15 cellular contexts compared by ENCODE assay signal in the genomic region with DNA sequence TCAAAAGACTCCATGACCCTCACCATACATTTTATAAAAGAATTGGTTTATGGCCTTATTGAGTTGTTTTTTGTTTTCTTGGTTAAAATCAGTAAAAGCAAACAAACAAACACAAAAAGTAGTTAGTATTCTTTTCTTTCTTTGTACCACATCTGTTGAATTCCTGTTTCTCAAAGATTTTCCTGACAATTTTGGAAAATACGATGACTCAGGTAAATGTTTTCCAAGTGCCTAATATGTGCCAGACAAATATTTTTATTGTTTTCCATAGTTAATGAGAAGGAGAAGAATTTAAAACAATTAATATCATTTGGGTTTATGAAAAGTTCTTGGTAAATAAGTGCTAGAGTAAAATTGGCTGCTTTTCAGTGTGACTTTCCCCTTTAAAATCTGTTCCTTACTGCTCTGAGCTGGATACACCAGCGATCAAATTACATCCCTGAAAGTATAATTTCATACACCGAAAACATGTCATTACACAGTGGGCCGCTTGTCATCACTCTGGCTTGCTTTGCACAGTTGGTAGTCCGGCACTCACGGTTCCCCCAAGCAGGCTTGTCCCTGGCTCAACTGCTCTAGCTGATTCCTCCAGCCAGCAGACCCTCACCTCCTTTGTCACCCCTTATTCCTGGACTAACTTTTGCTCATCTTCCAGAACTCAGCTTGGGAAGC.
DNase-seq lines count a peak whose midpoint lies in the region; ATAC-seq and TF ChIP-seq lines count a peak whose summit lies in the region.
"Had no signal": no experiment of that assay in that cellular context is flagged by ENCODE, and none has a peak within 500 bp of the region (broad histone marks: within the 10 kb centered on the region; RNA-seq: fewer than 3 reads in every experiment).

No MANE protein-coding gene starts in this region.

- H2AK5ac ChIP-seq in IMR-90 (ENCODE audit: low read depth, low read length) = peak overlapping the region; percentile 3; the same call in 1 of the 2 replicates

- H2AK9ac ChIP-seq in IMR-90 (replicated peaks; ENCODE audit: low read depth, low read length, poor library complexity) = no peak overlapping the region

- H3K4me3 ChIP-seq in IMR-90 (ENCODE audit: insufficient read depth, low read depth, low read length) (no peak overlapping the region), astrocyte of the spinal cord (ENCODE audit: low read depth, low read length) (no peak overlapping the region)
- H3K4me3 ChIP-seq: ascending aorta had no signal

- peak overlapping the region; percentile 6 for H2BK5ac ChIP-seq in IMR-90 (ENCODE audit: low read depth, low read length, poor library complexity, severe bottlenecking)

- peak overlapping the region; percentile 71 for H2BK120ac ChIP-seq in IMR-90 (ENCODE audit: low read depth, low read length)

- intact Hi-C loops in IMR-90 (cut with micrococcal nuclease) = no loop called here

- peak overlapping the region; percentile 30; the same call in 1 of the 2 replicates for H3K27ac ChIP-seq in IMR-90 (ENCODE audit: insufficient read depth, low read length)
- H3K27ac ChIP-seq: ascending aorta had no signal

- WGBS in IMR-90 (ENCODE audit: extremely low coverage in 2 of 2, insufficient read length in 1 of 2), 2 experiments = 10% methylated on average over 5 of the region's 6 CpGs; no CpG with 5 or more reads in 1 of the 2 experiments

- no peak overlapping the region for H3K56ac ChIP-seq in IMR-90 (ENCODE audit: extremely low read depth, insufficient read depth, low read length)

- H2AFZ ChIP-seq in IMR-90 (replicated peaks; ENCODE audit: low read length, poor library complexity) = peak overlapping the region; percentile 86

- peak overlapping the region; percentile 36 for H3K18ac ChIP-seq in IMR-90 (ENCODE audit: low read depth, low read length)

- H3K36me3 ChIP-seq in IMR-90 (ENCODE audit: control insufficient read depth, insufficient read depth, low read length) = peaks cover 3% of the 10 kb centered on the region; the same call in 1 of the 2 replicates
- H3K36me3 ChIP-seq: ascending aorta had no signal

- peak overlapping the region; percentile 13 for H4K91ac ChIP-seq in IMR-90 (ENCODE audit: insufficient read depth, low read depth, low read length)

- BruUV-seq in IMR-90 (replicated peaks; lab: Mats Ljungman, UMichigan) = no TSS peak

- CTCF ChIA-PET in IMR-90 (lab: Yijun Ruan, JAX) = no interaction called here

- 0 out of 2 replicates have a peak overlapping the region, but pooled peaks have one; percentile 1 for H3K9ac ChIP-seq in IMR-90 (ENCODE audit: low read depth, low read length)

- H3K9me3 ChIP-seq in IMR-90 (ENCODE audit: control insufficient read depth, insufficient read depth, low read length) = peaks cover 2% of the 10 kb centered on the region; the same call in 1 of the 2 replicates
- H3K9me3 ChIP-seq: ascending aorta had no signal

- in situ Hi-C loops in IMR-90 (cut with MboI; ENCODE audit: low sequenced_read_pairs) = no loop called here
- in situ Hi-C loops in astrocyte of the spinal cord (cut with HindIII; ENCODE audit: low sequenced_read_pairs) = no loop called here

- H4K20me1 ChIP-seq in IMR-90 (ENCODE audit: insufficient read depth, low read length) = no peaks in the 10 kb centered on the region

- no peak for TF ChIP-seq RAD21 in IMR-90 (IDR thresholded peaks at IDR 0.05; ENCODE audit: low read length)

- H3K79me1 ChIP-seq in IMR-90 (ENCODE audit: low read depth in 1 of 2, low read length in 2 of 2) = peaks cover 0 to 15% of the 10 kb centered on the region in 2 experiments; a peak in 2 of 4 replicates

- dilution Hi-C loops in IMR-90 (cut with HindIII; ENCODE audit: low sequenced_read_pairs, unreplicated experiment) = no loop called here

- peak overlapping the region; percentile 75 for H3K4ac ChIP-seq in IMR-90 (ENCODE audit: low read depth, low read length)

- H3K23ac ChIP-seq in IMR-90 (ENCODE audit: low read depth, low read length) = peak overlapping the region; percentile 52

- DNase-seq in AG08395 (ENCODE audit: low spot score) (peak; percentile 47), IMR-90 (peak; percentile 77), astrocyte of the spinal cord (ENCODE audit: low read depth, low spot score) (peak; percentile 65), myocyte (ENCODE audit: low read depth) (peak; percentile 76), UCSD-AML1 (lab: John Stamatoyannopoulos, UW; ENCODE audit: unreplicated experiment) (no peak), COLO829 (ENCODE audit: low spot score) (no peak)
- no peak for DNase-seq in activated CD8-positive, alpha-beta memory T cell treated with anti-CD3 and anti-CD28 coated beads, Interleukin-2, amount 50 U/mL, for 48 hours
- no peak for DNase-seq in NK-92 treated with Interleukin-12 subunit alpha and Interleukin-12 subunit beta, amount 100 ng/mL, for 24 hours (lab: John Stamatoyannopoulos, UW)
- DNase-seq: activated CD4-positive, alpha-beta T cell treated with anti-CD3 and anti-CD28 coated beads for 36 hours; effector memory CD4-positive, alpha-beta T cell; GDM1; NCI-H1436 treated with DMSO at 0.1 percent for 48 hours; stimulated activated CD4-positive, alpha-beta T cell treated with anti-CD3 and anti-CD28 coated beads, Interleukin-4, amount 100 ng/mL, for 4 hours; stimulated activated naive CD4-positive, alpha-beta T cell treated with Interleukin-2 at 50 U/mL for 16 hours had no signal

- peak overlapping the region; percentile 81; the same call in 1 of the 2 replicates for H3K14ac ChIP-seq in IMR-90 (replicated peaks; ENCODE audit: low read depth, low read length)

- POLR2A ChIA-PET in IMR-90 (lab: Charles Lee; ENCODE audit: unreplicated experiment) = no interaction called here

- TF ChIP-seq CTCF in IMR-90 (conservative IDR thresholded peaks at IDR 0.05; ENCODE audit: low read depth, low read length) (no peak), astrocyte of the spinal cord (IDR thresholded peaks at IDR 0.05; ENCODE audit: low read depth, low read length) (no peak)

- peaks cover 17% of the 10 kb centered on the region for H3K4me1 ChIP-seq in IMR-90 (ENCODE audit: control insufficient read depth, insufficient read depth, low read length)
- H3K4me1 ChIP-seq: ascending aorta had no signal

- H3K9me1 ChIP-seq in IMR-90 (ENCODE audit: insufficient read depth, low read length) = peaks cover 18% of the 10 kb centered on the region

- no peaks in the 10 kb centered on the region for H3K27me3 ChIP-seq in IMR-90 (ENCODE audit: control insufficient read depth, insufficient read depth, low read length)
- H3K27me3 ChIP-seq: ascending aorta had no signal

- peak overlapping the region in 1 of 2 experiments; percentile 74; a peak in 2 of 4 replicates for H4K8ac ChIP-seq in IMR-90 (ENCODE audit: low read depth in 2 of 2, low read length in 2 of 2)

- H2BK20ac ChIP-seq in IMR-90 (ENCODE audit: low read depth, low read length) = peak overlapping the region; percentile 44

- H4K5ac ChIP-seq in IMR-90 (ENCODE audit: low read depth, low read length) = peak overlapping the region; percentile 54; the same call in 1 of the 2 replicates

- peak; percentile 92 for ATAC-seq in IMR-90 (ENCODE audit: low read depth)
- ATAC-seq: activated CD4-positive, alpha-beta T cell treated with anti-CD3 and anti-CD28 coated beads for 36 hours had no signal

- H2BK15ac ChIP-seq in IMR-90 (ENCODE audit: low read depth, low read length) = peak overlapping the region; percentile 22; the same call in 2 of the 3 replicates

- TF ChIP-seq POLR2A in IMR-90 (IDR thresholded peaks at IDR 0.05; ENCODE audit: low read depth, low read length) = no peak

- peak overlapping the region; percentile 16 for H3K4me2 ChIP-seq in IMR-90 (ENCODE audit: low read depth, low read length)

TF ChIP-seq in IMR-90, 13 proteins besides CTCF, POLR2A, EP300 and RAD21:
- TF ChIP-seq MXI1 (IDR thresholded peaks at IDR 0.05; ENCODE audit: borderline replicate concordance, low read depth, low read length) (no peak), FOS (IDR thresholded peaks at IDR 0.05; ENCODE audit: low read depth, low read length) (no peak), MAFK (IDR thresholded peaks at IDR 0.05; ENCODE audit: low read depth, low read length) (peak; percentile 96)
TF ChIP-seq in IMR-90: peak in this region for 1.

Comparison
In these comparisons a context has a peak if more than half of its experiments do, and no peak if none do; other contexts are left out.
1. DNase-seq: peak in AG08395 (single experiment), IMR-90 (single experiment), astrocyte of the spinal cord (single experiment) and myocyte (single experiment); none in UCSD-AML1 (single experiment), activated CD8-positive, alpha-beta memory T cell treated with anti-CD3 and anti-CD28 coated beads, Interleukin-2, amount 50 U/mL, for 48 hours (single experiment), NK-92 treated with Interleukin-12 subunit alpha and Interleukin-12 subunit beta, amount 100 ng/mL, for 24 hours (single experiment) and COLO829 (single experiment).